8 cellular contexts compared by ENCODE assay signal in the genomic region with DNA sequence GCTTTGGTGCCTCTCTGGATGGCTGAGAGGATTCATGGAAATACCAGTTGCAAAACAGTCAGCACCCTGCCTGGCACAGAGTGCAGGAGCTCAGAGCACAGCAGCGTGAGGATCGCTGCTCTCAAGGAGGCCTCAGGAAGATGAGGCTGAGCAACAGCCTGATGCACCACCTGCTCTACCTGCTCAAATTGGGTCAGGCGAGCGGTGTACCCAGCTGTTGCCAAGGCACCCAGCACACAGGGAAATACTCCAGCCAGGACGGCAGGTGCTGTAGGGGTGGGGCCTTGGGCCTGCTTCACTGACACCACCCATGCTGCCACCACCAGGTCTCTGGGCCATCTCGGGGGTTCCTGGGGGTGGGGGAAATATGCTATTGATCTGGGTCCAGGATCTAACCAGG. TPM values are rescaled to one million over a fixed set of nuclear protein-coding genes. Genes with fewer than 3 reads are reported as not detected.
DNase-seq lines count a peak whose midpoint lies in the region; ATAC-seq and TF ChIP-seq lines count a peak whose summit lies in the region.

No MANE protein-coding gene starts in this region.

- no peak for ATAC-seq in activated naive CD8-positive, alpha-beta T cell treated with anti-CD3 and anti-CD28 coated beads, Interleukin-2, amount 50 U/mL, for 24 hours
- no peak for ATAC-seq in GM21528 (IDR thresholded peaks at IDR 0.05; ENCODE audit: low FRiP score, unreplicated experiment)

- peak overlapping the region; percentile 88 for H3K27ac Mint-ChIP-seq in activated naive CD8-positive, alpha-beta T cell treated with anti-CD3 and anti-CD28 coated beads, Interleukin-2, amount 50 U/mL, for 24 hours
- peak overlapping the region in 2 of 3 experiments; percentile 39 to 54 for H3K27ac Mint-ChIP-seq in nephron
- H3K27ac Mint-ChIP-seq in chondrocyte (ENCODE audit: unreplicated experiment): no peak overlapping the region
- peak overlapping the region in 1 of 7 donors; percentile 10 for H3K27ac Mint-ChIP-seq in CD14-positive monocyte

- H3K27me3 Mint-ChIP-seq in activated naive CD8-positive, alpha-beta T cell treated with anti-CD3 and anti-CD28 coated beads, Interleukin-2, amount 50 U/mL, for 24 hours: no peaks in the 10 kb centered on the region
- H3K27me3 Mint-ChIP-seq in nephron (ENCODE audit: low read depth) (no peaks in the 10 kb centered on the region), chondrocyte (ENCODE audit: low read depth) (no peaks in the 10 kb centered on the region), CD14-positive monocyte (ENCODE audit: low read depth in 3 of 3) (peaks cover 15 to 20% (median 16%) of the 10 kb centered on the region in 3 donors)

- TF ChIP-seq CTCF in nephron (IDR thresholded peaks at IDR 0.05; ENCODE audit: unreplicated experiment in 3 of 3) (no peak), chondrocyte (IDR thresholded peaks at IDR 0.05) (no peak), CD14-positive monocyte (IDR thresholded peaks at IDR 0.05) (no peak)

- no peaks in the 10 kb centered on the region for H3K9me3 Mint-ChIP-seq in activated naive CD8-positive, alpha-beta T cell treated with anti-CD3 and anti-CD28 coated beads, Interleukin-2, amount 50 U/mL, for 24 hours
- H3K9me3 Mint-ChIP-seq in nephron (no peaks in the 10 kb centered on the region), chondrocyte (ENCODE audit: low read depth) (no peaks in the 10 kb centered on the region), CD14-positive monocyte (peaks cover 0 to 4% (median 0%) of the 10 kb centered on the region in 7 donors)

- peaks cover 79% of the 10 kb centered on the region for H3K4me1 Mint-ChIP-seq in activated naive CD8-positive, alpha-beta T cell treated with anti-CD3 and anti-CD28 coated beads, Interleukin-2, amount 50 U/mL, for 24 hours
- peaks cover 77% of the 10 kb centered on the region for H3K4me1 Mint-ChIP-seq in nephron
- H3K4me1 Mint-ChIP-seq in chondrocyte (ENCODE audit: low read depth): peaks cover 78% of the 10 kb centered on the region
- H3K4me1 Mint-ChIP-seq in CD14-positive monocyte: peaks cover 33% of the 10 kb centered on the region

- intact Hi-C loops in CD14-positive monocyte (cut with micrococcal nuclease): no loop called here

- H3K4me3 Mint-ChIP-seq in activated naive CD8-positive, alpha-beta T cell treated with anti-CD3 and anti-CD28 coated beads, Interleukin-2, amount 50 U/mL, for 24 hours: peak overlapping the region; percentile 91
- H3K4me3 Mint-ChIP-seq in nephron: peak overlapping the region; percentile 31 to 38 (median 35)
- H3K4me3 Mint-ChIP-seq in chondrocyte (ENCODE audit: unreplicated experiment): no peak overlapping the region
- H3K4me3 Mint-ChIP-seq in CD14-positive monocyte: no peak overlapping the region

- peak; percentile 83 for DNase-seq in DMS153 (lab: John Stamatoyannopoulos, UW)
- peak; percentile 88 to 94 for DNase-seq in NCI-H2081 (lab: John Stamatoyannopoulos, UW)
- no peak for DNase-seq in activated naive CD8-positive, alpha-beta T cell treated with anti-CD3 and anti-CD28 coated beads, Interleukin-2, amount 50 U/mL, for 24 hours
- DNase-seq in HuH-7.5 (ENCODE audit: low spot score): no peak
- no peak for DNase-seq in chondrocyte (ENCODE audit: low spot score)
- no peak for DNase-seq in CD14-positive monocyte (ENCODE audit: low spot score)

- no peaks in the 10 kb centered on the region for H3K36me3 Mint-ChIP-seq in activated naive CD8-positive, alpha-beta T cell treated with anti-CD3 and anti-CD28 coated beads, Interleukin-2, amount 50 U/mL, for 24 hours (ENCODE audit: low read depth)
- H3K36me3 Mint-ChIP-seq in nephron (ENCODE audit: low read depth): no peaks in the 10 kb centered on the region
- H3K36me3 Mint-ChIP-seq in chondrocyte (ENCODE audit: low read depth): no peaks in the 10 kb centered on the region
- H3K36me3 Mint-ChIP-seq in CD14-positive monocyte: peaks cover 0 to 3% of the 10 kb centered on the region in 2 donors

RNA-seq across cellular contexts. Expression of a gene that starts 4.3 kb away (rescaled TPM):
- total RNA-seq in chondrocyte: 39.4 to 63.0 TPM (median 61.8 TPM) in 3 replicates
- polyA plus RNA-seq in CD14-positive monocyte: 1 to 10 TPM in 1 of 2 donors, under 1 TPM in 1; 0.86 to 2.3 TPM

RNA-seq across cellular contexts. Expression of a gene that starts 38.8 kb away (rescaled TPM):
- 26.3 to 28.9 TPM (median 27.8 TPM) in 3 replicates for total RNA-seq in chondrocyte
- 10 to 100 TPM; 25.4 to 28.7 TPM for polyA plus RNA-seq in CD14-positive monocyte

RNA-seq across cellular contexts. Expression of a gene that starts 45.9 kb away (rescaled TPM):
- total RNA-seq in chondrocyte: 1.4 to 4.3 TPM (median 2.7 TPM) in 3 replicates
- under 1 TPM; 0.31 to 0.57 TPM for polyA plus RNA-seq in CD14-positive monocyte

RNA-seq across cellular contexts. Expression of a gene that starts 59.7 kb away (rescaled TPM):
- 22.2 to 25.5 TPM (median 24.4 TPM) in 3 replicates for total RNA-seq in chondrocyte
- polyA plus RNA-seq in CD14-positive monocyte: 10 to 100 TPM in 1 of 2 donors, 1 to 10 TPM in 1; 8.9 to 10.3 TPM

Comparison
In these comparisons a context has a peak if more than half of its experiments do, and no peak if none do; other contexts are left out.
1. DNase-seq: peak in DMS153 (single experiment) and NCI-H2081 (2 of 2); none in activated naive CD8-positive, alpha-beta T cell treated with anti-CD3 and anti-CD28 coated beads, Interleukin-2, amount 50 U/mL, for 24 hours (single experiment), HuH-7.5 (single experiment), chondrocyte (single experiment) and CD14-positive monocyte (single experiment).
2. H3K4me3 Mint-ChIP-seq: peak in activated naive CD8-positive, alpha-beta T cell treated with anti-CD3 and anti-CD28 coated beads, Interleukin-2, amount 50 U/mL, for 24 hours (single experiment) and nephron (3 of 3); none in chondrocyte (single experiment) and CD14-positive monocyte (0 of 2).